Comparison of ENCODE assay signal across 19 cellular contexts in genomic region chr1:24696033-24696755, GRCh38. TPM values are rescaled to one million over a fixed set of nuclear protein-coding genes. Genes with fewer than 3 reads are reported as not detected.
A peak's percentile ranks its signal among the peaks of the same experiment; 100 is the strongest.
DNase-seq lines count a peak whose midpoint lies in the region; ATAC-seq and TF ChIP-seq lines count a peak whose summit lies in the region.
"Had no signal": no experiment of that assay in that cellular context is flagged by ENCODE, and none has a peak within 500 bp of the region (broad histone marks: within the 10 kb centered on the region; RNA-seq: fewer than 3 reads in every experiment).

No MANE protein-coding gene starts in this region.

- WGBS in right cardiac atrium, result 92% methylated on average over 5 of the region's 5 CpGs

- H3K27ac Mint-ChIP-seq in stimulated activated naive B cell treated with anti-CD40 and anti-IgM and Interleukin-4, amounts not matched to agents 10 μg/mL and 1 μg/mL and 100 μg/mL, for 72 hours, result peak overlapping the region; percentile 17
- no peak overlapping the region for H3K27ac Mint-ChIP-seq in progenitor cell of endocrine pancreas
- H3K27ac Mint-ChIP-seq: activated CD8-positive, alpha-beta memory T cell treated with anti-CD3 and anti-CD28 coated beads, Interleukin-2, amount 10 ng/mL, durations not matched to agents 7 days and 5 days; activated T-helper 2 cell treated with anti-CD3 and anti-CD28 coated beads, Interferon-gamma antibody, Interleukin-2, Interleukin-4, amounts not matched to agents 10 μg/mL and 5 μg/mL and 100 μg/mL, durations not matched to agents 14 hours and 24 hours and 36 hours had no signal

- peaks cover 0 to 2% of the 10 kb centered on the region in 2 donors for H3K36me3 Mint-ChIP-seq in stimulated activated naive B cell treated with anti-CD40 and anti-IgM and Interleukin-4, amounts not matched to agents 10 μg/mL and 1 μg/mL and 100 μg/mL, for 72 hours
- H3K36me3 Mint-ChIP-seq in progenitor cell of endocrine pancreas (ENCODE audit: insufficient read depth), result no peaks in the 10 kb centered on the region
- H3K36me3 Mint-ChIP-seq: activated CD8-positive, alpha-beta memory T cell treated with anti-CD3 and anti-CD28 coated beads, Interleukin-2, amount 10 ng/mL, durations not matched to agents 7 days and 5 days had no signal

- TF ChIP-seq CTCF in cardiac muscle cell (IDR thresholded peaks at IDR 0.05; ENCODE audit: low read depth, low read length), result no peak
- no peak for TF ChIP-seq CTCF in progenitor cell of endocrine pancreas (IDR thresholded peaks at IDR 0.05; ENCODE audit: unreplicated experiment)

- H3K4me1 Mint-ChIP-seq in stimulated activated naive B cell treated with anti-CD40 and anti-IgM and Interleukin-4, amounts not matched to agents 10 μg/mL and 1 μg/mL and 100 μg/mL, for 72 hours, result peaks cover 20 to 34% of the 10 kb centered on the region in 2 donors
- no peaks in the 10 kb centered on the region for H3K4me1 Mint-ChIP-seq in progenitor cell of endocrine pancreas (ENCODE audit: low read depth)

- H3K4me3 ChIP-seq in cardiac muscle cell (no peak overlapping the region), right cardiac atrium (ENCODE audit: low read length) (no peak overlapping the region)
- H3K4me3 ChIP-seq: psoas muscle, thoracic aorta had no signal

- peaks cover 0 to 1% of the 10 kb centered on the region in 2 donors for H3K9me3 Mint-ChIP-seq in stimulated activated naive B cell treated with anti-CD40 and anti-IgM and Interleukin-4, amounts not matched to agents 10 μg/mL and 1 μg/mL and 100 μg/mL, for 72 hours
- H3K9me3 Mint-ChIP-seq in progenitor cell of endocrine pancreas (ENCODE audit: low read depth), result no peaks in the 10 kb centered on the region
- H3K9me3 Mint-ChIP-seq: activated T-helper 2 cell treated with anti-CD3 and anti-CD28 coated beads, Interferon-gamma antibody, Interleukin-2, Interleukin-4, amounts not matched to agents 10 μg/mL and 5 μg/mL and 100 μg/mL, durations not matched to agents 14 hours and 24 hours and 36 hours had no signal

- H3K36me3 ChIP-seq in cardiac muscle cell, result no peaks in the 10 kb centered on the region
- H3K36me3 ChIP-seq: thoracic aorta had no signal

- DNase-seq in cardiac muscle cell (ENCODE audit: low read depth in 1 of 2, low spot score in 1 of 2), result no peak
- no peak for DNase-seq in cardiac septum (ENCODE audit: low spot score)
- peak; percentile 88 for DNase-seq in NCI-H82 treated with DMSO at 0.1 percent for 48 hours (lab: John Stamatoyannopoulos, UW; ENCODE audit: unreplicated experiment)
- DNase-seq in right cardiac atrium, result no peak
- DNase-seq in stimulated activated naive B cell treated with anti-CD40 and anti-IgM and Interleukin-4, amounts not matched to agents 10 μg/mL and 1 μg/mL and 100 μg/mL, for 72 hours, result no peak
- DNase-seq in progenitor cell of endocrine pancreas (ENCODE audit: low spot score, unreplicated experiment), result no peak
- DNase-seq in NCI-H446 (lab: John Stamatoyannopoulos, UW), result no peak
- no peak for DNase-seq in DMS53 (lab: John Stamatoyannopoulos, UW)
- DNase-seq: activated CD4-positive, alpha-beta T cell treated with anti-CD3 and anti-CD28 coated beads for 4 hours; activated CD8-positive, alpha-beta memory T cell treated with anti-CD3 and anti-CD28 coated beads, Interleukin-2, amount 10 ng/mL, durations not matched to agents 7 days and 5 days; C1 segment of cervical spinal cord; NCI-H2029; NCI-H69; SK-N-SH; stimulated activated CD4-positive, alpha-beta T cell treated with anti-CD3 and anti-CD28 coated beads, Interleukin-12 subunit alpha, Interleukin-12 subunit beta, amount 100 ng/mL, for 4 hours; T1000 had no signal

- no peak for ATAC-seq in right cardiac atrium
- no peak for ATAC-seq in stimulated activated naive B cell treated with anti-CD40 and anti-IgM and Interleukin-4, amounts not matched to agents 10 μg/mL and 1 μg/mL and 100 μg/mL, for 72 hours (replicated peaks)
- ATAC-seq: activated CD8-positive, alpha-beta memory T cell treated with anti-CD3 and anti-CD28 coated beads, Interleukin-2, amount 10 ng/mL, durations not matched to agents 7 days and 5 days had no signal

- H3K9me3 ChIP-seq in cardiac muscle cell (ENCODE audit: low read depth) (no peaks in the 10 kb centered on the region), right cardiac atrium (ENCODE audit: control insufficient read depth, low read length) (no peaks in the 10 kb centered on the region)
- H3K9me3 ChIP-seq: psoas muscle, SK-N-SH, thoracic aorta had no signal

- intact Hi-C loops in cardiac septum (cut with DNase I), result no loop called here
- intact Hi-C loops in right cardiac atrium (cut with DNase I), result loop anchor here in 1 of 4 donors (10.0 kb wide), 1 partner anchor 49 kb away; the partner anchor contains the start of gene CLIC4

- H3K4me1 ChIP-seq in cardiac muscle cell (ENCODE audit: low read depth), result peaks cover 20% of the 10 kb centered on the region
- H3K4me1 ChIP-seq in right cardiac atrium (ENCODE audit: control insufficient read depth, insufficient read depth, low read length), result peaks cover 22% of the 10 kb centered on the region

- H3K4me3 Mint-ChIP-seq in stimulated activated naive B cell treated with anti-CD40 and anti-IgM and Interleukin-4, amounts not matched to agents 10 μg/mL and 1 μg/mL and 100 μg/mL, for 72 hours, result no peak overlapping the region
- H3K4me3 Mint-ChIP-seq in progenitor cell of endocrine pancreas (ENCODE audit: low read depth), result no peak overlapping the region
- H3K4me3 Mint-ChIP-seq: activated CD8-positive, alpha-beta memory T cell treated with anti-CD3 and anti-CD28 coated beads, Interleukin-2, amount 10 ng/mL, durations not matched to agents 7 days and 5 days had no signal

- no peaks in the 10 kb centered on the region for H3K27me3 Mint-ChIP-seq in stimulated activated naive B cell treated with anti-CD40 and anti-IgM and Interleukin-4, amounts not matched to agents 10 μg/mL and 1 μg/mL and 100 μg/mL, for 72 hours
- H3K27me3 Mint-ChIP-seq in progenitor cell of endocrine pancreas, result no peaks in the 10 kb centered on the region

- H3K27ac ChIP-seq in cardiac muscle cell (peak overlapping the region; percentile 77), right cardiac atrium (ENCODE audit: low read length) (peak overlapping the region; percentile 13)
- H3K27ac ChIP-seq: psoas muscle had no signal

- no peaks in the 10 kb centered on the region for H3K27me3 ChIP-seq in cardiac muscle cell
- H3K27me3 ChIP-seq in right cardiac atrium (ENCODE audit: control insufficient read depth, insufficient read depth), result no peaks in the 10 kb centered on the region

RNA-seq across cellular contexts. Expression of gene CLIC4, which starts 49.1 kb away (rescaled TPM):
- total RNA-seq in cardiac muscle cell, result 174 and 361 TPM in 2 replicates
- 136 and 221 TPM in 2 replicates for polyA plus RNA-seq in cardiac muscle cell
- 316 TPM for total RNA-seq in cardiac septum
- 100 to 1,000 TPM; 207 to 248 (median 233) TPM for total RNA-seq in right cardiac atrium
- polyA plus RNA-seq in right cardiac atrium, result 110 TPM
- 90.4 TPM in 2 replicates for total RNA-seq in progenitor cell of endocrine pancreas

RNA-seq across cellular contexts. Expression of gene SRRM1, which starts 53.1 kb away (rescaled TPM):
- total RNA-seq in cardiac muscle cell, result 75.4 and 133 TPM in 2 replicates
- polyA plus RNA-seq in cardiac muscle cell, result 139 and 217 TPM in 2 replicates
- total RNA-seq in cardiac septum, result 78.2 TPM
- 10 to 100 TPM; 71.8 to 91.7 (median 79.3) TPM for total RNA-seq in right cardiac atrium
- polyA plus RNA-seq in right cardiac atrium, result 41.2 TPM
- total RNA-seq in progenitor cell of endocrine pancreas, result 197 and 199 TPM in 2 replicates
